In genomic region chr6:44494011-44494501, GRCh38 we compare ENCODE assay signal across 11 cellular contexts.
A peak's percentile ranks its signal among the peaks of the same experiment; 100 is the strongest.
DNase-seq lines count a peak whose midpoint lies in the region; ATAC-seq, FAIRE-seq and TF ChIP-seq lines count a peak whose summit lies in the region.
"Had no signal": no experiment of that assay in that cellular context is flagged by ENCODE, and none has a peak within 500 bp of the region (broad histone marks: within the 10 kb centered on the region; RNA-seq: fewer than 3 reads in every experiment).

No MANE protein-coding gene starts in this region.

- H3K79me2 ChIP-seq in SK-N-SH (ENCODE audit: insufficient read depth) = no peaks in the 10 kb centered on the region

- CTCF ChIA-PET in SK-N-SH (lab: Yijun Ruan, JAX) = interaction anchor here (1.3 to 3.5 kb wide), 2 partner anchors 18 to 226 kb away, joined by 3 to 20 read pairs; no protein-coding TSS in a partner anchor

- H3K9me3 ChIP-seq in cardiac muscle cell (ENCODE audit: low read depth) = no peaks in the 10 kb centered on the region
- H3K9me3 ChIP-seq in right atrium auricular region = no peaks in the 10 kb centered on the region
- H3K9me3 ChIP-seq in SK-N-SH = no peaks in the 10 kb centered on the region

- no peaks in the 10 kb centered on the region for H4K20me1 ChIP-seq in SK-N-SH (ENCODE audit: insufficient read depth)

- H3K9ac ChIP-seq in SK-N-SH = peak overlapping the region; percentile 57

- H2AFZ ChIP-seq in SK-N-SH (ENCODE audit: low read depth) = peak overlapping the region; percentile 69; the same call in 1 of the 2 replicates

- no peak overlapping the region for H3K27ac Mint-ChIP-seq in effector memory CD8-positive, alpha-beta T cell
- H3K27ac Mint-ChIP-seq: CD14-positive monocyte, IgD-negative memory B cell had no signal

- H3K36me3 ChIP-seq in cardiac muscle cell = no peaks in the 10 kb centered on the region
- H3K36me3 ChIP-seq in right atrium auricular region = no peaks in the 10 kb centered on the region
- no peaks in the 10 kb centered on the region for H3K36me3 ChIP-seq in SK-N-SH (replicated peaks in 1 of 2; ENCODE audit: control insufficient read depth in 1 of 2, insufficient read depth in 2 of 2, low read length in 1 of 2)

- 5% methylated on average over 5 of the region's 7 CpGs for WGBS in SK-N-SH (ENCODE audit: low lambda C conversion rate)

- DNase-seq in cardiac muscle cell (ENCODE audit: low read depth in 1 of 2, low spot score in 1 of 2) (peak in 1 of 2 donors; percentile 63), right atrium auricular region (ENCODE audit: low spot score) (no peak), SK-N-SH (no peak), fibroblast of mammary gland (ENCODE audit: low read depth) (peak; percentile 90), urothelium cell line (ENCODE audit: low spot score) (peak; percentile 59)
- DNase-seq in activated CD4-positive, CD25-positive, alpha-beta regulatory T cell treated with anti-CD3 and anti-CD28 coated beads, Interleukin-2, amount 50 U/mL, for 72 hours = no peak
- DNase-seq in effector memory CD8-positive, alpha-beta T cell = no peak
- DNase-seq: kidney had no signal

- H3K4me1 ChIP-seq in cardiac muscle cell (ENCODE audit: low read depth) (no peaks in the 10 kb centered on the region), right atrium auricular region (peaks cover 0 to 5% of the 10 kb centered on the region in 2 donors), SK-N-SH (ENCODE audit: control insufficient read depth in 1 of 2, insufficient read depth in 2 of 2, low read depth in 1 of 2, low read length in 1 of 2) (peaks cover 0 to 18% of the 10 kb centered on the region in 2 experiments; a peak in 2 of 4 replicates)

- peaks cover 28 to 55% of the 10 kb centered on the region in 2 donors for H3K27me3 Mint-ChIP-seq in effector memory CD8-positive, alpha-beta T cell

- H3K27me3 ChIP-seq in cardiac muscle cell (no peaks in the 10 kb centered on the region), right atrium auricular region (no peaks in the 10 kb centered on the region), SK-N-SH (ENCODE audit: insufficient read depth) (no peaks in the 10 kb centered on the region)

- FAIRE-seq in urothelium cell line (lab: Jason Lieb, UNC) = no peak
- FAIRE-seq: kidney had no signal

- POLR2A ChIA-PET in SK-N-SH (lab: Yijun Ruan, JAX) = no interaction called here

- H3K36me3 Mint-ChIP-seq in effector memory CD8-positive, alpha-beta T cell (ENCODE audit: insufficient read depth) = no peaks in the 10 kb centered on the region
- H3K36me3 Mint-ChIP-seq: CD14-positive monocyte had no signal

- peak; percentile 32 for TF ChIP-seq CTCF in cardiac muscle cell (IDR thresholded peaks at IDR 0.05; ENCODE audit: low read depth, low read length)
- TF ChIP-seq CTCF in right atrium auricular region (IDR thresholded peaks at IDR 0.05) = no peak
- TF ChIP-seq CTCF in SK-N-SH (IDR thresholded peaks at IDR 0.05) = peak; percentile 44
- TF ChIP-seq CTCF in fibroblast of mammary gland (conservative IDR thresholded peaks at IDR 0.05; ENCODE audit: control insufficient read depth, insufficient read depth, low read depth, low read length) = peak; percentile 43

- peaks cover 15% of the 10 kb centered on the region for H3F3A ChIP-seq in SK-N-SH (replicated peaks; ENCODE audit: insufficient read depth)

- H3K4me1 Mint-ChIP-seq in effector memory CD8-positive, alpha-beta T cell (ENCODE audit: low read depth in 2 of 2) = no peaks in the 10 kb centered on the region
- H3K4me1 Mint-ChIP-seq: IgD-negative memory B cell had no signal

- TF ChIP-seq EP300 in SK-N-SH (IDR thresholded peaks at IDR 0.05; ENCODE audit: borderline replicate concordance in 1 of 2, low read depth in 1 of 2, low read length in 1 of 2) = peak in 1 of 2 experiments; percentile 62; a peak in 1 of 4 replicates

- peak overlapping the region; percentile 36; the same call in 1 of the 2 replicates for H3K4me2 ChIP-seq in SK-N-SH

- no peak for ATAC-seq in GM18907 (IDR thresholded peaks at IDR 0.05; ENCODE audit: unreplicated experiment)
- no peak for ATAC-seq in effector memory CD8-positive, alpha-beta T cell (replicated peaks)

- no peak overlapping the region for H3K4me3 Mint-ChIP-seq in effector memory CD8-positive, alpha-beta T cell
- H3K4me3 Mint-ChIP-seq: CD14-positive monocyte, IgD-negative memory B cell had no signal

- H3K27ac ChIP-seq in cardiac muscle cell = no peak overlapping the region
- H3K27ac ChIP-seq in right atrium auricular region = no peak overlapping the region
- peak overlapping the region in 1 of 2 experiments; percentile 69; a peak in 2 of 4 replicates for H3K27ac ChIP-seq in SK-N-SH (ENCODE audit: low read depth in 2 of 2, low read length in 1 of 2)

- TF ChIP-seq RAD21 in SK-N-SH (IDR thresholded peaks at IDR 0.05; ENCODE audit: low read length) = 0 out of 2 replicates have a peak, but pooled peaks have one; percentile 30

- H3K4me3 ChIP-seq in cardiac muscle cell (no peak overlapping the region), right atrium auricular region (no peak overlapping the region), SK-N-SH (ENCODE audit: low read depth in 2 of 2, low read length in 1 of 2) (no peak overlapping the region), fibroblast of mammary gland (ENCODE audit: control insufficient read depth, low read depth, low read length) (no peak overlapping the region)

- no peaks in the 10 kb centered on the region for H3K9me2 ChIP-seq in SK-N-SH

- H3K9me3 Mint-ChIP-seq in effector memory CD8-positive, alpha-beta T cell = no peaks in the 10 kb centered on the region

TF ChIP-seq in SK-N-SH, 30 proteins besides CTCF, POLR2A, EP300 and RAD21 (continues in another document):
- TF ChIP-seq RFX5 (IDR thresholded peaks at IDR 0.05; ENCODE audit: low read length) (no peak), USF1 (IDR thresholded peaks at IDR 0.05; ENCODE audit: borderline replicate concordance, low read depth) (no peak), GATA2 (CRISPR knock-in tag; IDR thresholded peaks at IDR 0.05) (no peak), MXI1 (IDR thresholded peaks at IDR 0.05; ENCODE audit: low read depth, low read length) (no peak), POLR2AphosphoS5 (IDR thresholded peaks at IDR 0.05; ENCODE audit: low read depth, low read length) (peak; percentile 22; the same call in 1 of the 2 replicates), MAX (IDR thresholded peaks at IDR 0.05; ENCODE audit: low read depth) (peak; percentile 60; the same call in 1 of the 2 replicates), TAF1 (IDR thresholded peaks at IDR 0.05; ENCODE audit: borderline replicate concordance, low read depth, low read length) (no peak), FOXM1 (IDR thresholded peaks at IDR 0.05; ENCODE audit: low read depth) (no peak), IRF3 (IDR thresholded peaks at IDR 0.05; ENCODE audit: low read depth, low read length) (no peak), TEAD4 (IDR thresholded peaks at IDR 0.05; ENCODE audit: borderline replicate concordance, insufficient read depth) (peak; percentile 40; the same call in 1 of the 2 replicates), NFIC (IDR thresholded peaks at IDR 0.05; ENCODE audit: borderline replicate concordance) (peak; percentile 54; the same call in 1 of the 2 replicates), NRF1 (IDR thresholded peaks at IDR 0.05; ENCODE audit: low read depth, low read length) (no peak), SMC3 (IDR thresholded peaks at IDR 0.05; ENCODE audit: low read depth, low read length) (0 out of 2 replicates have a peak, but pooled peaks have one; percentile 1), RXRA (IDR thresholded peaks at IDR 0.05; ENCODE audit: borderline replicate concordance, low read depth) (no peak), JUND (IDR thresholded peaks at IDR 0.05) (peak; percentile 77), YY1 (IDR thresholded peaks at IDR 0.05; ENCODE audit: low read depth) (no peak), ZBTB33 (IDR thresholded peaks at IDR 0.05; ENCODE audit: borderline replicate concordance, low read depth) (no peak), ELF1 (IDR thresholded peaks at IDR 0.05) (no peak), SIN3A (IDR thresholded peaks at IDR 0.05; ENCODE audit: borderline replicate concordance, low read depth, low read length) (no peak)

Comparison
In these comparisons a context has a peak if more than half of its experiments do, and no peak if none do; other contexts are left out.
1. CTCF ChIP-seq: peak in cardiac muscle cell (single experiment), SK-N-SH (single experiment) and fibroblast of mammary gland (single experiment); none in right atrium auricular region (0 of 2).
2. DNase-seq: peak in fibroblast of mammary gland (single experiment) and urothelium cell line (single experiment); none in right atrium auricular region (single experiment), SK-N-SH (single experiment), activated CD4-positive, CD25-positive, alpha-beta regulatory T cell treated with anti-CD3 and anti-CD28 coated beads, Interleukin-2, amount 50 U/mL, for 72 hours (single experiment) and effector memory CD8-positive, alpha-beta T cell (0 of 3).